8 cellular contexts compared by ENCODE assay signal in the genomic region with DNA sequence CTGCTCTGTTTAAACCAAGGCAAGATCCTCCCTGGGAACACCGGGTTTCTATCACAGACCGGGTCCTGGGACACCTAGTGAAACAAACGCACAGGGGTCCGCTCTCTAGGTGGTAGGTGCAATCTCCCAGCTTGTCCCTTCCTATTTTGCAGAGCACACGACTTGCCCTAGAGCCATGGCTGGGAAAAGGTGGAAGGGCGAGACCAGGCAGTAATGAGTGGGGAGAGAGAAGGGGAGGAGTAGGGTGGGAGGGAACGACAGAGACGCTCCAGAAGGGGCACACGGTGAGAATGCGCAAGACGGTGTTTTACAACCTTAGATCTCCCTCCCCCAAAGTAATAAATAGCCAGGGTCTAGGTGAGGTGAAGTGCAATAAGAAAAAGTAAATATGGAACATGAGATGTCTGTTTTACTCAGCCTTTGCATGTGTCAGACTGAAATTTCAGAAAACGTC. TPM values are rescaled to one million over a fixed set of nuclear protein-coding genes. Genes with fewer than 3 reads are reported as not detected.
A peak's percentile ranks its signal among the peaks of the same experiment; 100 is the strongest.
DNase-seq lines count a peak whose midpoint lies in the region; ATAC-seq and TF ChIP-seq lines count a peak whose summit lies in the region.

No MANE protein-coding gene starts in this region.

- H3K36me3 Mint-ChIP-seq in CD8-positive, alpha-beta T cell, result no peaks in the 10 kb centered on the region

- peak overlapping the region; percentile 99 for H2AFZ ChIP-seq in neuronal stem cell (ENCODE audit: low read length)

- TF ChIP-seq CTCF in CD8-positive, alpha-beta T cell (IDR thresholded peaks at IDR 0.05), result no peak
- TF ChIP-seq CTCF in Peyer's patch (IDR thresholded peaks at IDR 0.05) (no peak), esophagus squamous epithelium (IDR thresholded peaks at IDR 0.05) (no peak)

- no peak for DNase-seq in CD8-positive, alpha-beta T cell
- DNase-seq in Peyer's patch (no peak), esophagus squamous epithelium (lab: John Stamatoyannopoulos, UW) (no peak), neuronal stem cell (ENCODE audit: low spot score) (no peak), midbrain (lab: John Stamatoyannopoulos, UW) (no peak)
- DNase-seq in activated CD8-positive, alpha-beta memory T cell treated with anti-CD3 and anti-CD28 coated beads, Interleukin-2, amount 50 U/mL, for 4 hours, result no peak

- no peak overlapping the region for H2AK5ac ChIP-seq in neuronal stem cell (ENCODE audit: low read depth, low read length)

- no peak overlapping the region for H2BK5ac ChIP-seq in neuronal stem cell (ENCODE audit: low read length)

- H2BK120ac ChIP-seq in neuronal stem cell (ENCODE audit: low read depth, low read length), result no peak overlapping the region

- no peak overlapping the region for H2BK15ac ChIP-seq in neuronal stem cell (ENCODE audit: low read length)

- no peak overlapping the region for H3K27ac ChIP-seq in CD8-positive, alpha-beta T cell (ENCODE audit: low read depth, low read length)
- peak overlapping the region in 3 of 4 donors; percentile 44 to 74 (median 70) for H3K27ac ChIP-seq in Peyer's patch
- peak overlapping the region; percentile 61 to 93 (median 82) for H3K27ac ChIP-seq in esophagus squamous epithelium
- H3K27ac ChIP-seq in neuronal stem cell (replicated peaks; ENCODE audit: low read length), result no peak overlapping the region

- peaks cover 13% of the 10 kb centered on the region for H3K9me3 Mint-ChIP-seq in CD8-positive, alpha-beta T cell

- WGBS in esophagus squamous epithelium, 2 donors, result 15 to 16% methylated on average over 12 of the region's 12 CpGs
- no CpG with 5 or more reads among the region's 12 CpGs for WGBS in neuronal stem cell (ENCODE audit: extremely low coverage in 2 of 2, insufficient read length in 2 of 2, insufficient replicate concordance in 1 of 2), 2 donors

- no peak for ATAC-seq in CD8-positive, alpha-beta T cell
- no peak for ATAC-seq in GM18867 (IDR thresholded peaks at IDR 0.05; ENCODE audit: unreplicated experiment)
- ATAC-seq in GM18498 (IDR thresholded peaks at IDR 0.05; ENCODE audit: unreplicated experiment), result no peak

- H3K27ac Mint-ChIP-seq in CD8-positive, alpha-beta T cell, result no peak overlapping the region

- H3K4me1 ChIP-seq in CD8-positive, alpha-beta T cell (ENCODE audit: insufficient read depth, low read length), result no peaks in the 10 kb centered on the region
- H3K4me1 ChIP-seq in Peyer's patch, result peaks cover 0 to 9% (median 4%) of the 10 kb centered on the region in 4 donors
- H3K4me1 ChIP-seq in esophagus squamous epithelium, result peaks cover 0 to 20% (median 2%) of the 10 kb centered on the region in 3 donors
- H3K4me1 ChIP-seq in neuronal stem cell (ENCODE audit: control insufficient read depth in 2 of 2, insufficient read depth in 1 of 2, low read depth in 1 of 2, low read length in 2 of 2), result peaks cover 0 to 5% of the 10 kb centered on the region in 2 donors

- intact Hi-C loops in CD8-positive, alpha-beta T cell (cut with DNase I, micrococcal nuclease), result no loop called here
- intact Hi-C loops in esophagus squamous epithelium (cut with DNase I), result no loop called here

- TF ChIP-seq POLR2A in Peyer's patch (IDR thresholded peaks at IDR 0.05) (no peak), esophagus squamous epithelium (IDR thresholded peaks at IDR 0.05) (no peak)

- H3K4ac ChIP-seq in neuronal stem cell (ENCODE audit: low read length), result no peak overlapping the region

- peak overlapping the region; percentile 73 for H3K4me3 Mint-ChIP-seq in CD8-positive, alpha-beta T cell

- no peak overlapping the region for H3K23ac ChIP-seq in neuronal stem cell (ENCODE audit: low read depth, low read length, poor library complexity)

- H3K18ac ChIP-seq in neuronal stem cell (ENCODE audit: low read length), result no peak overlapping the region

- no peak overlapping the region for H3K4me3 ChIP-seq in CD8-positive, alpha-beta T cell (ENCODE audit: low read depth, low read length)
- H3K4me3 ChIP-seq in Peyer's patch (peak overlapping the region; percentile 39 to 68 (median 54)), esophagus squamous epithelium (peak overlapping the region; percentile 44 to 83 (median 69)), neuronal stem cell (ENCODE audit: low read length in 2 of 2) (peak overlapping the region; percentile 49 to 88)

- H2BK12ac ChIP-seq in neuronal stem cell (ENCODE audit: low read length), result no peak overlapping the region

- H3K9ac ChIP-seq in neuronal stem cell (ENCODE audit: low read depth, low read length, poor library complexity), result no peak overlapping the region

- peaks cover 67% of the 10 kb centered on the region for H3K27me3 Mint-ChIP-seq in CD8-positive, alpha-beta T cell (ENCODE audit: low read depth)

- H3K27me3 ChIP-seq in CD8-positive, alpha-beta T cell (ENCODE audit: insufficient read depth, low read length), result peaks cover 14% of the 10 kb centered on the region
- no peaks in the 10 kb centered on the region for H3K27me3 ChIP-seq in Peyer's patch
- H3K27me3 ChIP-seq in esophagus squamous epithelium, result peaks cover 0 to 39% (median 1%) of the 10 kb centered on the region in 4 donors
- H3K27me3 ChIP-seq in neuronal stem cell (ENCODE audit: control insufficient read depth in 3 of 3, insufficient read depth in 3 of 3, low read depth in 1 of 3, low read length in 3 of 3), result peaks cover 4 to 67% (median 27%) of the 10 kb centered on the region in 3 experiments

- peak overlapping the region; percentile 74 for H3K4me2 ChIP-seq in neuronal stem cell (ENCODE audit: insufficient read depth, low read length, poor library complexity, severe bottlenecking)

- CTCF ChIA-PET in CD8-positive, alpha-beta T cell (lab: Charles Lee), result no interaction called here

- H3K4me1 Mint-ChIP-seq in CD8-positive, alpha-beta T cell (ENCODE audit: low read depth), result peaks cover 11% of the 10 kb centered on the region

- no peaks in the 10 kb centered on the region for H3K79me1 ChIP-seq in neuronal stem cell (ENCODE audit: low read depth, low read length)

- no peak overlapping the region for H4K8ac ChIP-seq in neuronal stem cell (ENCODE audit: low read depth, low read length)

- H3K14ac ChIP-seq in neuronal stem cell (ENCODE audit: low read length), result no peak overlapping the region

- H3K9me3 ChIP-seq in CD8-positive, alpha-beta T cell (ENCODE audit: low read length), result peaks cover 4% of the 10 kb centered on the region
- H3K9me3 ChIP-seq in Peyer's patch (peaks cover 0 to 2% (median 0%) of the 10 kb centered on the region in 4 donors), esophagus squamous epithelium (peaks cover 0 to 8% (median 0%) of the 10 kb centered on the region in 3 donors), neuronal stem cell (replicated peaks in 1 of 2; ENCODE audit: control insufficient read depth in 2 of 2, insufficient read depth in 1 of 2, low read depth in 1 of 2, low read length in 2 of 2) (peaks cover 0 to 4% of the 10 kb centered on the region in 2 donors)

- H3K36me3 ChIP-seq in CD8-positive, alpha-beta T cell (ENCODE audit: insufficient read depth, low read length), result no peaks in the 10 kb centered on the region
- H3K36me3 ChIP-seq in Peyer's patch, result no peaks in the 10 kb centered on the region
- H3K36me3 ChIP-seq in esophagus squamous epithelium, result no peaks in the 10 kb centered on the region
- no peaks in the 10 kb centered on the region for H3K36me3 ChIP-seq in neuronal stem cell (replicated peaks in 1 of 2; ENCODE audit: control insufficient read depth in 2 of 2, insufficient read depth in 2 of 2, low read length in 2 of 2)

- H4K91ac ChIP-seq in neuronal stem cell (ENCODE audit: low read depth, low read length, poor library complexity), result no peak overlapping the region

- POLR2A ChIA-PET in CD8-positive, alpha-beta T cell (lab: Charles Lee), result no interaction called here

RNA-seq across cellular contexts. Expression of gene ARHGAP29, which starts 9.3 kb away (rescaled TPM):
- total RNA-seq in CD8-positive, alpha-beta T cell, result not detected
- total RNA-seq in Peyer's patch (10 to 100 TPM in 1 of 4 donors, 1 to 10 TPM in 3; 4.9 to 29.7 (median 8.7) TPM), esophagus squamous epithelium (10 to 100 TPM in 1 of 4 donors, 1 to 10 TPM in 3; 1.4 to 30.5 (median 5.6) TPM)
- polyA plus RNA-seq in neuronal stem cell (2013, experiment 1 of 2), result 21.0 TPM
- polyA plus RNA-seq in neuronal stem cell (2013, experiment 2 of 2), result 21.2 TPM

Comparison
In these comparisons a context has a peak if more than half of its experiments do, and no peak if none do; other contexts are left out.
1. H3K27ac ChIP-seq: peak in Peyer's patch (3 of 4) and esophagus squamous epithelium (4 of 4); none in CD8-positive, alpha-beta T cell (single experiment) and neuronal stem cell (single experiment).